ENCODE assay signal across 8 cellular contexts in genomic region chr6:26594730-26595632, GRCh38. TPM values are rescaled to one million over a fixed set of nuclear protein-coding genes. Genes with fewer than 3 reads are reported as not detected.
DNase-seq lines count a peak whose midpoint lies in the region; ATAC-seq and TF ChIP-seq lines count a peak whose summit lies in the region.

No MANE protein-coding gene starts in this region.

- H3K36me3 Mint-ChIP-seq in naive B cell, result peaks cover 0 to 3% of the 10 kb centered on the region in 2 donors

- no peaks in the 10 kb centered on the region for H4K20me1 ChIP-seq in PC-3 (ENCODE audit: low read length)

- H3K9ac ChIP-seq in PC-3 (ENCODE audit: low read length), result no peak overlapping the region; the same call in 1 of the 2 replicates
- H3K9ac ChIP-seq in colonic mucosa (ENCODE audit: low read depth in 2 of 2, low read length in 2 of 2), result peak overlapping the region in 1 of 2 donors; percentile 67

- peak overlapping the region; percentile 88 for H3K4me3 ChIP-seq in left ventricle myocardium inferior
- H3K4me3 ChIP-seq in PC-3 (ENCODE audit: low read length), result peak overlapping the region; percentile 99
- no peak overlapping the region for H3K4me3 ChIP-seq in colonic mucosa

- peak overlapping the region in 2 of 6 donors; percentile 5 to 24 for H3K27ac Mint-ChIP-seq in naive B cell

- peaks cover 21% of the 10 kb centered on the region for H3K79me2 ChIP-seq in PC-3 (ENCODE audit: low read length)

- peaks cover 48% of the 10 kb centered on the region for H3K27me3 ChIP-seq in left ventricle myocardium inferior (ENCODE audit: low read depth)
- no peaks in the 10 kb centered on the region for H3K27me3 ChIP-seq in PC-3 (ENCODE audit: low read length)
- peaks cover 10% of the 10 kb centered on the region for H3K27me3 ChIP-seq in colonic mucosa

- H3K27me3 Mint-ChIP-seq in naive B cell, result peaks cover 22 to 35% (median 24%) of the 10 kb centered on the region in 3 donors

- BruUV-seq in PC-3 (replicated peaks; lab: Mats Ljungman, UMichigan), result no TSS peak

- H3K4me1 ChIP-seq in left ventricle myocardium inferior (peaks cover 35% of the 10 kb centered on the region), PC-3 (ENCODE audit: insufficient read depth, low read length) (peaks cover 10% of the 10 kb centered on the region; the same call in 1 of the 2 replicates), colonic mucosa (peaks cover 9% of the 10 kb centered on the region)

- H3K27ac ChIP-seq in left ventricle myocardium inferior (replicated peaks) (peak overlapping the region; percentile 88), PC-3 (ENCODE audit: low read length) (no peak overlapping the region), colonic mucosa (peak overlapping the region; percentile 82)

- CTCF ChIA-PET in PC-3 (lab: Charles Lee), result interaction anchor here (0.5 to 1.5 kb wide), 8 partner anchors 11 to 419 kb away, joined by 3 to 8 read pairs (median 4); no protein-coding TSS in a partner anchor

- H3K36me3 ChIP-seq in left ventricle myocardium inferior (peaks cover 20% of the 10 kb centered on the region), PC-3 (ENCODE audit: low read depth, low read length) (peaks cover 12% of the 10 kb centered on the region), colonic mucosa (no peaks in the 10 kb centered on the region)

- H3K4me2 ChIP-seq in PC-3 (ENCODE audit: low read length), result peak overlapping the region; percentile 96

- no peak for ATAC-seq in left ventricle myocardium superior
- ATAC-seq in PC-3, result no peak
- no peak for ATAC-seq in naive B cell (ENCODE audit: low read depth in 2 of 2)
- no peak for ATAC-seq in HG03442 (IDR thresholded peaks at IDR 0.05; ENCODE audit: unreplicated experiment)

- intact Hi-C loops in left ventricle myocardium inferior (cut with micrococcal nuclease), result loop anchor here (5.0 kb wide), 1 partner anchor 253 kb away; no protein-coding TSS in a partner anchor
- intact Hi-C loops in left ventricle myocardium superior (cut with micrococcal nuclease), result loop anchor here (10.0 kb wide), 1 partner anchor 260 kb away; no protein-coding TSS in a partner anchor
- intact Hi-C loops in PC-3 (cut with micrococcal nuclease), result loop anchor here (2.0 to 5.0 kb wide), 2 partner anchors 254 to 537 kb away; a partner anchor contains a TSS
- intact Hi-C loops in colonic mucosa (cut with DNase I), result loop anchor here (5.0 kb wide), 1 partner anchor 253 kb away; no protein-coding TSS in a partner anchor

- DNase-seq in left ventricle myocardium inferior (no peak), left ventricle myocardium superior (no peak), PC-3 (peak; percentile 17), colonic mucosa (no peak), naive B cell (no peak), SW480 (ENCODE audit: low spot score) (no peak), NCI-H187 treated with DMSO at 0.1 percent for 48 hours (lab: John Stamatoyannopoulos, UW) (no peak)

- TF ChIP-seq CTCF in left ventricle myocardium inferior (IDR thresholded peaks at IDR 0.05; ENCODE audit: borderline replicate concordance), result no peak
- no peak for TF ChIP-seq CTCF in PC-3 (conservative IDR thresholded peaks at IDR 0.05; ENCODE audit: low read depth, low read length)
- no peak for TF ChIP-seq CTCF in colonic mucosa (IDR thresholded peaks at IDR 0.05)

- no peaks in the 10 kb centered on the region for H3K9me3 Mint-ChIP-seq in naive B cell

- POLR2A ChIA-PET in PC-3 (lab: Charles Lee; ENCODE audit: unreplicated experiment), result no interaction called here

- H3K9me3 ChIP-seq in left ventricle myocardium inferior (replicated peaks) (no peaks in the 10 kb centered on the region), PC-3 (ENCODE audit: low read length) (no peaks in the 10 kb centered on the region), colonic mucosa (no peaks in the 10 kb centered on the region)

- H3F3A ChIP-seq in PC-3 (ENCODE audit: low read length, unreplicated experiment), result peaks cover 5% of the 10 kb centered on the region

- peak overlapping the region in 5 of 8 donors; percentile 6 to 84 (median 24) for H3K4me3 Mint-ChIP-seq in naive B cell

- peaks cover 8 to 22% (median 12%) of the 10 kb centered on the region in 3 donors for H3K4me1 Mint-ChIP-seq in naive B cell

- no peaks in the 10 kb centered on the region for H3K9me2 ChIP-seq in PC-3 (replicated peaks; ENCODE audit: low read length)

- H2AFZ ChIP-seq in PC-3 (ENCODE audit: low read length), result peak overlapping the region; percentile 80

RNA-seq across cellular contexts. Expression of gene ABT1, which starts 1.8 kb away (rescaled TPM):
- total RNA-seq in left ventricle myocardium inferior, result 8.3 TPM
- 9.0 TPM for total RNA-seq in left ventricle myocardium superior
- total RNA-seq in PC-3 (2014; rRNA removed), result 26.9 and 33.7 TPM in 2 replicates
- total RNA-seq in colonic mucosa, result 10 to 100 TPM; 15.9 to 17.9 TPM
- 10 to 100 TPM; 42.7 to 74.2 (median 49.0) TPM for polyA plus RNA-seq in naive B cell (ENCODE audit: low read depth in 6 of 6)

RNA-seq across cellular contexts. Expression of gene HMGN4, which starts 56.8 kb away (rescaled TPM):
- total RNA-seq in left ventricle myocardium inferior (29.7 TPM), left ventricle myocardium superior (25.3 TPM), PC-3 (2014; rRNA removed) (54.8 and 57.5 TPM in 2 replicates), colonic mucosa (10 to 100 TPM; 40.6 to 56.0 TPM)
- polyA plus RNA-seq in naive B cell (ENCODE audit: low read depth in 6 of 6), result 100 to 1,000 TPM; 127 to 198 (median 172) TPM
